ENCODE assay signal across 20 cellular contexts in the genomic region with DNA sequence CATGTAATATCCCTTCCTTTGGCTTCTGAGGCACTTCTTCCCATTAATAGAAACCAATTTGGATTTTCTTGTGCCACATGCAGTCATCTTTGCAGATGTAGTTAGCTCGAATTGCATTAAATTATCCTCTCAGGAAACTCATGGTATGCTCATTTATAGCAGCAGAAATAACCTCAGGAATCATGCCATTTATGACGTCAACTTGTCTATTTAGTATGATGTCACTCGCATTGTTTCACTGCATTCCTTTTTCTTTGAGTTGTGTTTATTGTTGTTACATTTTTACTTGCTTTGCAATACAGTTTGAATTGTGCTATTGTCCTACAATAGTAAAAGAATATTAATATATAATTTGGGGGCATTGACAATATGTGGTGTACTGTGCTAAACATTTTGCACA.
"Had no signal": no experiment of that assay in that cellular context is flagged by ENCODE, and none has a peak within 500 bp of the region (broad histone marks: within the 10 kb centered on the region; RNA-seq: fewer than 3 reads in every experiment).

No MANE protein-coding gene starts in this region.

- H3K27ac ChIP-seq: esophagus squamous epithelium, foreskin keratinocyte, hepatocyte, left ventricle myocardium inferior, lower lobe of right lung, neural progenitor cell, ovary, tibial artery, upper lobe of left lung, vagina had no signal

- H3K9me3 ChIP-seq: esophagus squamous epithelium, lower lobe of right lung, ovary, tibial artery, upper lobe of left lung, vagina had no signal

- H2AFZ ChIP-seq: hepatocyte had no signal

- H3K9ac ChIP-seq: neural progenitor cell had no signal

- H3K36me3 ChIP-seq: esophagus squamous epithelium, left ventricle myocardium inferior, lower lobe of right lung, neural progenitor cell, ovary, tibial artery, upper lobe of left lung, vagina had no signal

- DNase-seq: cortex of kidney; esophagus squamous epithelium; foreskin keratinocyte; head of caudate nucleus; kidney; left cardiac atrium; left ventricle myocardium inferior; lower lobe of right lung; natural killer cell; nucleus accumbens; ovary; right cardiac atrium; stimulated activated CD4-positive, alpha-beta T cell treated with anti-CD3 and anti-CD28 coated beads, Interleukin-4, amount 100 ng/mL, for 1 hour; tibial artery; upper lobe of left lung had no signal

- ATAC-seq: foreskin keratinocyte; left cardiac atrium; lower lobe of right lung; natural killer cell; right cardiac atrium; stimulated activated memory B cell treated with anti-CD40 and anti-IgM and Interleukin-4, amounts not matched to agents 10 μg/mL and 1 μg/mL and 100 μg/mL, for 72 hours had no signal

- H3K27me3 ChIP-seq: esophagus squamous epithelium, hepatocyte, neural progenitor cell, ovary, tibial artery, upper lobe of left lung, vagina had no signal

- H3K4me1 ChIP-seq: esophagus squamous epithelium, foreskin keratinocyte, left ventricle myocardium inferior, lower lobe of right lung, neural progenitor cell, tibial artery, upper lobe of left lung, vagina had no signal

- H3K4me3 ChIP-seq: esophagus squamous epithelium, hepatocyte, left ventricle myocardium inferior, lower lobe of right lung, neural progenitor cell, ovary, smooth muscle cell, tibial artery, upper lobe of left lung, vagina had no signal

- H3K4me2 ChIP-seq: hepatocyte, neural progenitor cell, smooth muscle cell had no signal
